Comparison of ENCODE assay signal across 8 cellular contexts in the genomic region with DNA sequence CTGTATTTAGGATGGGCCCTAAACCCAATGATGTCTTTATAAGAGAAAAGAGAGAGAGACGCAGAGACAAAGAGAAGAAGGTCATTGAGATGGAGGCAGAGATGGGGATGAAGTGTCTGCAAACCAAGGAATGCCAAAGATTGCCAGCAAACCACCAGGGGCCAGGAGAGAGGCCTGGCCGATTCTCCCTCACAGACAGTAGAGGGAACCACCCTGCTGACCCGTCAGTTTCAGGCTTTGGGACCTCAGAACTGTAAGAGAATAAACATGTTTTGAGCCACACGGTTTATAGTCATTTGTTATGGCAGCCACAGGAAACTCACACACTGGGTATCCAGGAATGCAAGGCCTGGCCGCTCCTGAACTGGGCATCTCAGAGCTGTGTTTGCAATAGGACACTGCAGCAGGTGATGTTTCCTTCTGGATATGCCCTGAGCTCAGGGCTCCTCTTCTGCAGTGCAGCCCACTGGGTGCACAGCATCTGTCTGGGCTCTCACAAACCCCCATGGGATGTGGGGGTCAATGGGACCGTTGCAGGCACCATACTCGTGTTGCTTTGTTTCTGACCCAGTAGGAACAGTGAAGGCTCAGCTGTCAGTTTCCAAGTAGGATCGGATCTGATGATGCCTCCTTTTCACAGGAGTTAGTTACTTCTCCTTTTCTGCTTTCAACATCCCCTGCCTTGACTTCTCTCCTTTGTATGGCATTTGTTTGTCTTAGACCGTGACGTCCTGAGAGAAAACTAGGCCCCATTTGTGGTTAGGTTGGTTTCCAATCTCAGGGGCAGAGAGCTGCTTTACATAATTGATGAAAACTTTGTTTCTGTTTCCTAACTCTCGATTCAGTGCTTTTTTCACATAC. TPM values are rescaled to one million over a fixed set of nuclear protein-coding genes. Genes with fewer than 3 reads are reported as not detected.
DNase-seq lines count a peak whose midpoint lies in the region; ATAC-seq and TF ChIP-seq lines count a peak whose summit lies in the region.

No MANE protein-coding gene starts in this region.

- H3K27me3 ChIP-seq in neural progenitor cell (no peaks in the 10 kb centered on the region), left lung (no peaks in the 10 kb centered on the region)

- no peak overlapping the region for H2AFZ ChIP-seq in neural progenitor cell (replicated peaks)

- peaks cover 7% of the 10 kb centered on the region for H3K4me1 Mint-ChIP-seq in neural progenitor cell

- intact Hi-C loops in left lung (cut with DNase I) = no loop called here

- no peaks in the 10 kb centered on the region for H3K36me3 ChIP-seq in neural progenitor cell
- H3K36me3 ChIP-seq in left lung = peaks cover 0 to 37% of the 10 kb centered on the region in 2 donors

- no peak overlapping the region for H3K9ac ChIP-seq in neural progenitor cell

- TF ChIP-seq CTCF in neural progenitor cell (IDR thresholded peaks at IDR 0.05) (peak; percentile 32), left lung (IDR thresholded peaks at IDR 0.05) (no peak)

- H3K4me1 ChIP-seq in neural progenitor cell (peaks cover 1% of the 10 kb centered on the region), left lung (peaks cover 15 to 65% of the 10 kb centered on the region in 2 donors)

- H3K27me3 Mint-ChIP-seq in neural progenitor cell (ENCODE audit: insufficient read depth, low read depth) = no peaks in the 10 kb centered on the region

- no peaks in the 10 kb centered on the region for H4K20me1 ChIP-seq in neural progenitor cell (ENCODE audit: low read depth)

- H3K27ac ChIP-seq in neural progenitor cell (no peak overlapping the region), left lung (no peak overlapping the region)

- no peak overlapping the region for H3K4me3 Mint-ChIP-seq in neural progenitor cell

- no peak overlapping the region for H3K27ac Mint-ChIP-seq in neural progenitor cell

- H3K79me2 ChIP-seq in neural progenitor cell (ENCODE audit: low read depth) = no peaks in the 10 kb centered on the region

- H3F3A ChIP-seq in neural progenitor cell (ENCODE audit: low read depth) = no peaks in the 10 kb centered on the region

- DNase-seq in SKM-1 treated with dmso at 0.1 percent for 144 hours (lab: John Stamatoyannopoulos, UW; ENCODE audit: unreplicated experiment) (peak; percentile 44), SKM-1 (lab: John Stamatoyannopoulos, UW; ENCODE audit: unreplicated experiment) (no peak), NOMO-1 treated with dmso at 0.1 percent for 144 hours (lab: John Stamatoyannopoulos, UW; ENCODE audit: unreplicated experiment) (peak; percentile 16), neural progenitor cell (ENCODE audit: low spot score) (no peak), left lung (no peak), SK-N-DZ (ENCODE audit: low spot score) (no peak), medulla oblongata (ENCODE audit: extremely low spot score) (no peak)

- peak; percentile 56 for ATAC-seq in HG02588 (IDR thresholded peaks at IDR 0.05; ENCODE audit: unreplicated experiment)
- ATAC-seq in left lung = no peak

- H3K4me2 ChIP-seq in neural progenitor cell = no peak overlapping the region

- no peaks in the 10 kb centered on the region for H3K9me3 Mint-ChIP-seq in neural progenitor cell

- H3K9me3 ChIP-seq in neural progenitor cell (ENCODE audit: low read depth) (no peaks in the 10 kb centered on the region), left lung (no peaks in the 10 kb centered on the region)

- peaks cover 9% of the 10 kb centered on the region for H3K36me3 Mint-ChIP-seq in neural progenitor cell

- no peak overlapping the region for H3K4me3 ChIP-seq in neural progenitor cell
- no peak overlapping the region for H3K4me3 ChIP-seq in left lung

RNA-seq across cellular contexts. Expression of a gene that starts 20.8 kb away (rescaled TPM):
- 4.0 and 17.6 TPM in 2 replicates for total RNA-seq in neural progenitor cell (ENCODE audit: low replicate concordance)
- 10 to 100 TPM; 66.7 to 74.7 TPM for total RNA-seq in left lung
- polyA plus RNA-seq in SK-N-DZ (2014; cell fraction: cytosol; rRNA removed) = 11.8 and 12.5 TPM in 2 replicates
- polyA plus RNA-seq in SK-N-DZ (2014; cell fraction: nucleus; rRNA removed) = 15.3 and 46.9 TPM in 2 replicates

RNA-seq across cellular contexts. Expression of a gene that starts 34.0 kb away (rescaled TPM):
- 23.3 and 51.4 TPM in 2 replicates for total RNA-seq in neural progenitor cell (ENCODE audit: low replicate concordance)
- 10 to 100 TPM; 52.3 to 82.2 TPM for total RNA-seq in left lung
- 94.4 and 107 TPM in 2 replicates for polyA plus RNA-seq in SK-N-DZ (2014; cell fraction: cytosol; rRNA removed)
- polyA plus RNA-seq in SK-N-DZ (2014; cell fraction: nucleus; rRNA removed) = 191 and 217 TPM in 2 replicates

Comparison
In these comparisons a context has a peak if more than half of its experiments do, and no peak if none do; other contexts are left out.
1. DNase-seq: peak in SKM-1 treated with dmso at 0.1 percent for 144 hours (single experiment) and NOMO-1 treated with dmso at 0.1 percent for 144 hours (single experiment); none in SKM-1 (single experiment), neural progenitor cell (single experiment), left lung (0 of 2), SK-N-DZ (single experiment) and medulla oblongata (single experiment).